In genomic region chr5:96066386-96066719, GRCh38 we compare ENCODE assay signal across 16 cellular contexts.
DNase-seq lines count a peak whose midpoint lies in the region; ATAC-seq and TF ChIP-seq lines count a peak whose summit lies in the region.
"Had no signal": no experiment of that assay in that cellular context is flagged by ENCODE, and none has a peak within 500 bp of the region (broad histone marks: within the 10 kb centered on the region; RNA-seq: fewer than 3 reads in every experiment).

No MANE protein-coding gene starts in this region.

- no peak overlapping the region for H2BK120ac ChIP-seq in mesendoderm (ENCODE audit: low read depth, low read length)

- H3K4me1 ChIP-seq in MM.1S (ENCODE audit: low read length) (peaks cover 5% of the 10 kb centered on the region; the same call in 1 of the 2 replicates), neural progenitor cell (peaks cover 25% of the 10 kb centered on the region), mesendoderm (ENCODE audit: control insufficient read depth, low read depth, low read length) (no peaks in the 10 kb centered on the region), ascending aorta (peaks cover 0 to 11% of the 10 kb centered on the region in 2 donors)
- H3K4me1 ChIP-seq: Peyer's patch had no signal

- DNase-seq in activated CD4-positive, alpha-beta T cell treated with anti-CD3 and anti-CD28 coated beads for 36 hours, result no peak
- no peak for DNase-seq in activated CD4-positive, alpha-beta T cell treated with anti-CD3 and anti-CD28 coated beads, Interleukin-2, amount 50 U/mL, for 48 hours
- DNase-seq in MM.1S (peak; percentile 12), brain microvascular endothelial cell (no peak), neural progenitor cell (ENCODE audit: low spot score) (no peak), WERI-Rb-1 (no peak), mesendoderm (no peak), ascending aorta (ENCODE audit: low spot score in 2 of 2) (no peak)
- DNase-seq: activated B cell treated with CpG ODN at 0.5 μM for 24 hours; aorta; CD4-positive, CD25-positive, alpha-beta regulatory T cell; NCI-H187; NCI-H526; Peyer's patch had no signal

- intact Hi-C loops in activated CD4-positive, alpha-beta T cell treated with anti-CD3 and anti-CD28 coated beads for 36 hours (cut with DNase I, micrococcal nuclease), result loop anchor here in 1 of 2 experiments (5.0 to 10.0 kb wide), 2 partner anchors 216 to 268 kb away; no protein-coding TSS in a partner anchor
- intact Hi-C loops in ascending aorta (cut with DNase I), result no loop called here

- H3K9me3 ChIP-seq in MM.1S (replicated peaks; ENCODE audit: insufficient read depth, low read length) (no peaks in the 10 kb centered on the region), neural progenitor cell (ENCODE audit: low read depth) (no peaks in the 10 kb centered on the region), WERI-Rb-1 (ENCODE audit: severe bottlenecking) (no peaks in the 10 kb centered on the region), ascending aorta (no peaks in the 10 kb centered on the region)
- H3K9me3 ChIP-seq: esophagus muscularis mucosa, Peyer's patch had no signal

- H3K56ac ChIP-seq in mesendoderm (ENCODE audit: low read length), result no peak overlapping the region

- H3K79me2 ChIP-seq in MM.1S (ENCODE audit: low read length) (no peaks in the 10 kb centered on the region), neural progenitor cell (ENCODE audit: low read depth) (no peaks in the 10 kb centered on the region), mesendoderm (ENCODE audit: control insufficient read depth, insufficient read depth, low read length) (no peaks in the 10 kb centered on the region)

- no peak for ATAC-seq in activated CD4-positive, alpha-beta T cell treated with anti-CD3 and anti-CD28 coated beads for 36 hours

- H3F3A ChIP-seq in MM.1S (ENCODE audit: insufficient read depth, low read length), result no peaks in the 10 kb centered on the region
- peaks cover 9% of the 10 kb centered on the region for H3F3A ChIP-seq in neural progenitor cell (ENCODE audit: low read depth)

- H3K4me3 Mint-ChIP-seq in activated CD4-positive, alpha-beta T cell treated with anti-CD3 and anti-CD28 coated beads for 36 hours, result no peak overlapping the region
- no peak overlapping the region for H3K4me3 Mint-ChIP-seq in neural progenitor cell
- H3K4me3 Mint-ChIP-seq: activated B cell treated with CpG ODN at 0.5 μM for 24 hours; CD4-positive, CD25-positive, alpha-beta regulatory T cell had no signal

- no peaks in the 10 kb centered on the region for H3K79me1 ChIP-seq in mesendoderm (ENCODE audit: low read length)

- in situ Hi-C loops in brain microvascular endothelial cell (cut with HindIII; ENCODE audit: low pct_ligation_motif_present, low sequenced_read_pairs), result no loop called here

- H3K27ac ChIP-seq in MM.1S (ENCODE audit: low read length) (no peak overlapping the region), brain microvascular endothelial cell (peak overlapping the region; percentile 96), neural progenitor cell (no peak overlapping the region), WERI-Rb-1 (no peak overlapping the region), mesendoderm (ENCODE audit: low read depth, low read length) (no peak overlapping the region), ascending aorta (no peak overlapping the region)
- H3K27ac ChIP-seq: esophagus muscularis mucosa, Peyer's patch had no signal

- no peaks in the 10 kb centered on the region for H3K36me3 Mint-ChIP-seq in activated CD4-positive, alpha-beta T cell treated with anti-CD3 and anti-CD28 coated beads for 36 hours (ENCODE audit: low read depth)
- H3K36me3 Mint-ChIP-seq in neural progenitor cell, result no peaks in the 10 kb centered on the region
- H3K36me3 Mint-ChIP-seq: CD4-positive, CD25-positive, alpha-beta regulatory T cell had no signal

- peak overlapping the region; percentile 82 for H3K27ac Mint-ChIP-seq in activated CD4-positive, alpha-beta T cell treated with anti-CD3 and anti-CD28 coated beads for 36 hours
- H3K27ac Mint-ChIP-seq in neural progenitor cell, result no peak overlapping the region
- H3K27ac Mint-ChIP-seq: activated B cell treated with CpG ODN at 0.5 μM for 24 hours; CD4-positive, CD25-positive, alpha-beta regulatory T cell; progenitor cell of endocrine pancreas had no signal

- no peaks in the 10 kb centered on the region for H3K9me3 Mint-ChIP-seq in activated CD4-positive, alpha-beta T cell treated with anti-CD3 and anti-CD28 coated beads for 36 hours (ENCODE audit: low read depth)
- H3K9me3 Mint-ChIP-seq in neural progenitor cell, result peaks cover 2% of the 10 kb centered on the region
- H3K9me3 Mint-ChIP-seq: activated B cell treated with CpG ODN at 0.5 μM for 24 hours had no signal

- CTCF ChIA-PET in activated CD4-positive, alpha-beta T cell treated with anti-CD3 and anti-CD28 coated beads for 36 hours (lab: Charles Lee), result interaction anchor here (1.1 to 1.5 kb wide), 2 partner anchors 11 to 285 kb away, joined by 3 to 4 read pairs; no protein-coding TSS in a partner anchor

- H3K4me1 Mint-ChIP-seq in activated CD4-positive, alpha-beta T cell treated with anti-CD3 and anti-CD28 coated beads for 36 hours, result peaks cover 54% of the 10 kb centered on the region
- peaks cover 31% of the 10 kb centered on the region for H3K4me1 Mint-ChIP-seq in neural progenitor cell
- H3K4me1 Mint-ChIP-seq: activated B cell treated with CpG ODN at 0.5 μM for 24 hours had no signal

- no peak overlapping the region for H3K4me3 ChIP-seq in MM.1S (ENCODE audit: low read length)
- no peak overlapping the region for H3K4me3 ChIP-seq in brain microvascular endothelial cell (ENCODE audit: low read depth, low read length)
- no peak overlapping the region for H3K4me3 ChIP-seq in neural progenitor cell
- H3K4me3 ChIP-seq in WERI-Rb-1 (ENCODE audit: low read depth, low read length), result no peak overlapping the region
- no peak overlapping the region for H3K4me3 ChIP-seq in mesendoderm (ENCODE audit: low read length)
- H3K4me3 ChIP-seq in ascending aorta, result no peak overlapping the region
- H3K4me3 ChIP-seq: esophagus muscularis mucosa, Peyer's patch had no signal

- no peak for TF ChIP-seq CTCF in MM.1S (IDR thresholded peaks at IDR 0.05; ENCODE audit: low read length)
- no peak for TF ChIP-seq CTCF in brain microvascular endothelial cell (IDR thresholded peaks at IDR 0.05; ENCODE audit: low read depth, low read length, missing control alignments)
- no peak for TF ChIP-seq CTCF in neural progenitor cell (IDR thresholded peaks at IDR 0.05)
- TF ChIP-seq CTCF in WERI-Rb-1 (IDR thresholded peaks at IDR 0.05; ENCODE audit: low read depth, low read length), result no peak
- TF ChIP-seq CTCF in ascending aorta (IDR thresholded peaks at IDR 0.05), result no peak

- H3K36me3 ChIP-seq in MM.1S (replicated peaks; ENCODE audit: insufficient read depth, low read length) (no peaks in the 10 kb centered on the region), brain microvascular endothelial cell (replicated peaks) (no peaks in the 10 kb centered on the region), neural progenitor cell (no peaks in the 10 kb centered on the region), WERI-Rb-1 (no peaks in the 10 kb centered on the region), mesendoderm (ENCODE audit: control insufficient read depth, insufficient read depth, low read length) (no peaks in the 10 kb centered on the region), ascending aorta (no peaks in the 10 kb centered on the region)
- H3K36me3 ChIP-seq: esophagus muscularis mucosa, Peyer's patch had no signal

- no peak overlapping the region for H4K8ac ChIP-seq in mesendoderm (ENCODE audit: low read depth, low read length)

- no peak overlapping the region for H3K18ac ChIP-seq in mesendoderm (ENCODE audit: low read length)

- H3K4ac ChIP-seq in mesendoderm (ENCODE audit: low read depth, low read length), result no peak overlapping the region

- POLR2A ChIA-PET in activated CD4-positive, alpha-beta T cell treated with anti-CD3 and anti-CD28 coated beads for 36 hours (lab: Charles Lee), result interaction anchor here (0.7 to 1.3 kb wide), 2 partner anchors 13 to 103 kb away, joined by 3 read pairs; no protein-coding TSS in a partner anchor

- no peak overlapping the region for H4K5ac ChIP-seq in mesendoderm (ENCODE audit: low read length)

- WGBS in mesendoderm (ENCODE audit: extremely low coverage, insufficient coverage, low lambda C conversion rate), result no CpG with 5 or more reads among the region's 1 CpG

- H4K20me1 ChIP-seq in MM.1S (ENCODE audit: insufficient read depth, low read length) (no peaks in the 10 kb centered on the region), neural progenitor cell (ENCODE audit: low read depth) (peaks cover 5% of the 10 kb centered on the region)

- no peak overlapping the region for H2AK5ac ChIP-seq in mesendoderm (ENCODE audit: low read length)

- H2AFZ ChIP-seq in MM.1S (ENCODE audit: low read length), result no peak overlapping the region
- no peak overlapping the region for H2AFZ ChIP-seq in neural progenitor cell (replicated peaks)

- H3K27me3 Mint-ChIP-seq in activated CD4-positive, alpha-beta T cell treated with anti-CD3 and anti-CD28 coated beads for 36 hours, result no peaks in the 10 kb centered on the region
- H3K27me3 Mint-ChIP-seq in neural progenitor cell (ENCODE audit: insufficient read depth, low read depth), result peaks cover 9% of the 10 kb centered on the region
- H3K27me3 Mint-ChIP-seq: activated B cell treated with CpG ODN at 0.5 μM for 24 hours; CD4-positive, CD25-positive, alpha-beta regulatory T cell; progenitor cell of endocrine pancreas had no signal

- no peak overlapping the region for H3K23ac ChIP-seq in mesendoderm (ENCODE audit: low read length)

- H3K9ac ChIP-seq in MM.1S (ENCODE audit: low read length) (no peak overlapping the region), neural progenitor cell (no peak overlapping the region), mesendoderm (ENCODE audit: low read length) (no peak overlapping the region)

- H3K9me2 ChIP-seq in MM.1S (replicated peaks; ENCODE audit: insufficient read depth, low read length), result no peaks in the 10 kb centered on the region

- H2BK15ac ChIP-seq in mesendoderm (replicated peaks; ENCODE audit: low read depth), result no peak overlapping the region

- H3K4me2 ChIP-seq in MM.1S (ENCODE audit: low read depth, low read length) (no peak overlapping the region), neural progenitor cell (peak overlapping the region; percentile 72), mesendoderm (ENCODE audit: low read length) (no peak overlapping the region)

- H3K27me3 ChIP-seq in MM.1S (replicated peaks; ENCODE audit: insufficient read depth, low read length) (no peaks in the 10 kb centered on the region), brain microvascular endothelial cell (replicated peaks) (no peaks in the 10 kb centered on the region), neural progenitor cell (no peaks in the 10 kb centered on the region), WERI-Rb-1 (ENCODE audit: insufficient read depth, low read depth, severe bottlenecking) (no peaks in the 10 kb centered on the region), mesendoderm (ENCODE audit: insufficient read depth, low read length, poor library complexity) (no peaks in the 10 kb centered on the region), ascending aorta (no peaks in the 10 kb centered on the region)
- H3K27me3 ChIP-seq: esophagus muscularis mucosa, Peyer's patch had no signal

- no peak overlapping the region for H2BK5ac ChIP-seq in mesendoderm (ENCODE audit: low read length)
